ENCODE assay signal across 28 cellular contexts in genomic region chr19:33421368-33421767, GRCh38.
"Had no signal": no experiment of that assay in that cellular context is flagged by ENCODE, and none has a peak within 500 bp of the region (broad histone marks: within the 10 kb centered on the region; RNA-seq: fewer than 3 reads in every experiment).

No MANE protein-coding gene starts in this region.

- H3K36me3 Mint-ChIP-seq: stimulated activated effector memory CD8-positive, alpha-beta T cell treated with anti-CD3 and anti-CD28 coated beads, Interleukin-12 subunit alpha, Interleukin-12 subunit beta, amount 100 ng/mL, for 72 hours; type B pancreatic cell had no signal

- H3K4me3 Mint-ChIP-seq: stimulated activated effector memory CD8-positive, alpha-beta T cell treated with anti-CD3 and anti-CD28 coated beads, Interleukin-12 subunit alpha, Interleukin-12 subunit beta, amount 100 ng/mL, for 72 hours; stimulated activated memory B cell treated with anti-CD40 and anti-IgM and Interleukin-4, amounts not matched to agents 10 μg/mL and 1 μg/mL and 100 μg/mL, for 72 hours; stimulated activated naive B cell treated with anti-CD40 and anti-IgM and Interleukin-4, amounts not matched to agents 10 μg/mL and 1 μg/mL and 100 μg/mL, for 72 hours; stimulated activated naive CD8-positive, alpha-beta T cell treated with anti-CD3 and anti-CD28 coated beads, Interleukin-15, amount 100 ng/mL, for 72 hours; stimulated activated naive CD8-positive, alpha-beta T cell treated with anti-CD3 and anti-CD28 coated beads, Interleukin-15, Interleukin-2, amounts not matched to agents 100 ng/mL and 50 ng/mL, for 24 hours; type B pancreatic cell had no signal

- H3K27ac ChIP-seq: stomach, suprapubic skin, testis, thoracic aorta, thyroid gland, tibial artery, tibial nerve, transverse colon, upper lobe of right lung, uterus, vagina had no signal

- H3K27ac Mint-ChIP-seq: stimulated activated effector memory CD8-positive, alpha-beta T cell treated with anti-CD3 and anti-CD28 coated beads, Interleukin-12 subunit alpha, Interleukin-12 subunit beta, amount 100 ng/mL, for 72 hours; stimulated activated memory B cell treated with anti-CD40 and anti-IgM and Interleukin-4, amounts not matched to agents 10 μg/mL and 1 μg/mL and 100 μg/mL, for 72 hours; stimulated activated naive B cell treated with anti-CD40 and anti-IgM and Interleukin-4, amounts not matched to agents 10 μg/mL and 1 μg/mL and 100 μg/mL, for 72 hours; stimulated activated naive CD8-positive, alpha-beta T cell treated with anti-CD3 and anti-CD28 coated beads, Interleukin-15, amount 100 ng/mL, for 72 hours; stimulated activated naive CD8-positive, alpha-beta T cell treated with anti-CD3 and anti-CD28 coated beads, Interleukin-15, Interleukin-2, amounts not matched to agents 100 ng/mL and 50 ng/mL, for 24 hours; type B pancreatic cell had no signal

- H3K27me3 ChIP-seq: stomach, suprapubic skin, testis, thyroid gland, tibial artery, tibial nerve, transverse colon, upper lobe of right lung, uterus, vagina had no signal

- H3K4me1 ChIP-seq: testis, thyroid gland, upper lobe of right lung had no signal

- H3K9me3 ChIP-seq: stomach, suprapubic skin, testis, thoracic aorta, thyroid gland, tibial artery, tibial nerve, transverse colon, upper lobe of right lung, uterus, vagina had no signal

- ATAC-seq: stimulated activated effector memory CD8-positive, alpha-beta T cell treated with anti-CD3 and anti-CD28 coated beads, Interleukin-12 subunit alpha, Interleukin-12 subunit beta, amount 100 ng/mL, for 72 hours; stimulated activated memory B cell treated with anti-CD40 and anti-IgM and Interleukin-4, amounts not matched to agents 10 μg/mL and 1 μg/mL and 100 μg/mL, for 72 hours; stimulated activated naive B cell treated with anti-CD40 and anti-IgM and Interleukin-4, amounts not matched to agents 10 μg/mL and 1 μg/mL and 100 μg/mL, for 72 hours; stimulated activated naive CD8-positive, alpha-beta T cell treated with anti-CD3 and anti-CD28 coated beads, Interleukin-15, amount 100 ng/mL, for 72 hours; stimulated activated naive CD8-positive, alpha-beta T cell treated with anti-CD3 and anti-CD28 coated beads, Interleukin-15, Interleukin-2, amounts not matched to agents 100 U/mL and 50 U/mL, for 24 hours; upper lobe of right lung had no signal

- DNase-seq: stimulated activated CD4-positive, alpha-beta T cell treated with anti-CD3 and anti-CD28 coated beads, Interleukin-2, amount 100 ng/mL, for 48 hours; stimulated activated CD4-positive, alpha-beta T cell treated with anti-CD3 and anti-CD28 coated beads, Interleukin-4, amount 100 ng/mL, for 1 hour; stimulated activated CD4-positive, alpha-beta T cell treated with anti-CD3 and anti-CD28 coated beads, Interleukin-4, amount 100 ng/mL, for 24 hours; stimulated activated CD4-positive, alpha-beta T cell treated with anti-CD3 and anti-CD28 coated beads, Interleukin-4, amount 100 ng/mL, for 4 hours; stimulated activated CD8-positive, alpha-beta memory T cell treated with anti-CD3 and anti-CD28 coated beads, Interleukin-4, amount 100 ng/mL, for 48 hours; stimulated activated naive B cell treated with anti-CD40 and anti-IgM and Interleukin-4, amounts not matched to agents 10 μg/mL and 1 μg/mL and 100 μg/mL, for 72 hours; stimulated activated naive CD4-positive, alpha-beta T cell; stimulated activated naive CD4-positive, alpha-beta T cell treated with Interleukin-2 at 50 U/mL for 16 hours; stimulated activated naive CD8-positive, alpha-beta T cell treated with anti-CD3 and anti-CD28 coated beads, Interleukin-15, amount 100 ng/mL, for 72 hours; stimulated activated naive CD8-positive, alpha-beta T cell treated with anti-CD3 and anti-CD28 coated beads, Interleukin-15, Interleukin-2, amounts not matched to agents 100 U/mL and 50 U/mL, for 24 hours; stomach; substantia nigra; testis; thyroid gland; tibial artery; transverse colon; trophoblast cell; upper lobe of right lung; uterus had no signal

- H3K4me3 ChIP-seq: stomach, suprapubic skin, testis, thoracic aorta, thyroid gland, tibial artery, tibial nerve, transverse colon, upper lobe of right lung, uterus, vagina had no signal

- H3K9me3 Mint-ChIP-seq: stimulated activated effector memory CD8-positive, alpha-beta T cell treated with anti-CD3 and anti-CD28 coated beads, Interleukin-12 subunit alpha, Interleukin-12 subunit beta, amount 100 ng/mL, for 72 hours; stimulated activated memory B cell treated with anti-CD40 and anti-IgM and Interleukin-4, amounts not matched to agents 10 μg/mL and 1 μg/mL and 100 μg/mL, for 72 hours; stimulated activated naive CD8-positive, alpha-beta T cell treated with anti-CD3 and anti-CD28 coated beads, Interleukin-15, amount 100 ng/mL, for 72 hours; stimulated activated naive CD8-positive, alpha-beta T cell treated with anti-CD3 and anti-CD28 coated beads, Interleukin-15, Interleukin-2, amounts not matched to agents 100 ng/mL and 50 ng/mL, for 24 hours; type B pancreatic cell had no signal

- H3K36me3 ChIP-seq: suprapubic skin, thoracic aorta, thyroid gland, tibial artery, transverse colon, upper lobe of right lung, uterus, vagina had no signal

- FAIRE-seq: urothelium cell line had no signal

- H3K27me3 Mint-ChIP-seq: stimulated activated memory B cell treated with anti-CD40 and anti-IgM and Interleukin-4, amounts not matched to agents 10 μg/mL and 1 μg/mL and 100 μg/mL, for 72 hours; stimulated activated naive B cell treated with anti-CD40 and anti-IgM and Interleukin-4, amounts not matched to agents 10 μg/mL and 1 μg/mL and 100 μg/mL, for 72 hours; stimulated activated naive CD8-positive, alpha-beta T cell treated with anti-CD3 and anti-CD28 coated beads, Interleukin-15, amount 100 ng/mL, for 72 hours; stimulated activated naive CD8-positive, alpha-beta T cell treated with anti-CD3 and anti-CD28 coated beads, Interleukin-15, Interleukin-2, amounts not matched to agents 100 ng/mL and 50 ng/mL, for 24 hours; type B pancreatic cell had no signal
